ENCODE assay signal across 1 cellular context in genomic region chr11:19953342-19953741, GRCh38.
TF ChIP-seq lines count a peak whose summit lies in the region.

No MANE protein-coding gene starts in this region.

TF ChIP-seq in HepG2, 621 proteins besides CTCF, POLR2A, EP300 and RAD21 (continued from another document):
- TF ChIP-seq, protein P1, sequence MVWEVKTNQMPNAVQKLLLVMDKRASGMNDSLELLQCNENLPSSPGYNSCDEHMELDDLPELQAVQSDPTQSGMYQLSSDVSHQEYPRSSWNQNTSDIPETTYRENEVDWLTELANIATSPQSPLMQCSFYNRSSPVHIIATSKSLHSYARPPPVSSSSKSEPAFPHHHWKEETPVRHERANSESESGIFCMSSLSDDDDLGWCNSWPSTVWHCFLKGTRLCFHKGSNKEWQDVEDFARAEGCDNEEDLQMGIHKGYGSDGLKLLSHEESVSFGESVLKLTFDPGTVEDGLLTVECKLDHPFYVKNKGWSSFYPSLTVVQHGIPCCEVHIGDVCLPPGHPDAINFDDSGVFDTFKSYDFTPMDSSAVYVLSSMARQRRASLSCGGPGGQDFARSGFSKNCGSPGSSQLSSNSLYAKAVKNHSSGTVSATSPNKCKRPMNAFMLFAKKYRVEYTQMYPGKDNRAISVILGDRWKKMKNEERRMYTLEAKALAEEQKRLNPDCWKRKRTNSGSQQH (CRISPR knock-in tag; IDR thresholded peaks at IDR 0.05; ENCODE audit: low read depth), result no peak
- TF ChIP-seq ERF (CRISPR knock-in tag; IDR thresholded peaks at IDR 0.05), result 0 out of 2 replicates have a peak, but pooled peaks have one; percentile 0
- TF ChIP-seq, protein P2, sequence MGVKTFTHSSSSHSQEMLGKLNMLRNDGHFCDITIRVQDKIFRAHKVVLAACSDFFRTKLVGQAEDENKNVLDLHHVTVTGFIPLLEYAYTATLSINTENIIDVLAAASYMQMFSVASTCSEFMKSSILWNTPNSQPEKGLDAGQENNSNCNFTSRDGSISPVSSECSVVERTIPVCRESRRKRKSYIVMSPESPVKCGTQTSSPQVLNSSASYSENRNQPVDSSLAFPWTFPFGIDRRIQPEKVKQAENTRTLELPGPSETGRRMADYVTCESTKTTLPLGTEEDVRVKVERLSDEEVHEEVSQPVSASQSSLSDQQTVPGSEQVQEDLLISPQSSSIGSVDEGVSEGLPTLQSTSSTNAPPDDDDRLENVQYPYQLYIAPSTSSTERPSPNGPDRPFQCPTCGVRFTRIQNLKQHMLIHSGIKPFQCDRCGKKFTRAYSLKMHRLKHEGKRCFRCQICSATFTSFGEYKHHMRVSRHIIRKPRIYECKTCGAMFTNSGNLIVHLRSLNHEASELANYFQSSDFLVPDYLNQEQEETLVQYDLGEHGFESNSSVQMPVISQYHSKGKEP (CRISPR knock-in tag; IDR thresholded peaks at IDR 0.05), result no peak
- TF ChIP-seq, protein P3, sequence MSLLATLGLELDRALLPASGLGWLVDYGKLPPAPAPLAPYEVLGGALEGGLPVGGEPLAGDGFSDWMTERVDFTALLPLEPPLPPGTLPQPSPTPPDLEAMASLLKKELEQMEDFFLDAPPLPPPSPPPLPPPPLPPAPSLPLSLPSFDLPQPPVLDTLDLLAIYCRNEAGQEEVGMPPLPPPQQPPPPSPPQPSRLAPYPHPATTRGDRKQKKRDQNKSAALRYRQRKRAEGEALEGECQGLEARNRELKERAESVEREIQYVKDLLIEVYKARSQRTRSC (CRISPR knock-in tag; IDR thresholded peaks at IDR 0.05; ENCODE audit: low read depth), result no peak
- peak; percentile 8; the same call in 1 of the 2 replicates for TF ChIP-seq WIZ (CRISPR knock-in tag; IDR thresholded peaks at IDR 0.05)
- no peak for TF ChIP-seq ETV6 (CRISPR knock-in tag; conservative IDR thresholded peaks at IDR 0.05)
- no peak for TF ChIP-seq ZNF446 (CRISPR knock-in tag; IDR thresholded peaks at IDR 0.05)
- 0 out of 2 replicates have a peak, but pooled peaks have one; percentile 25 for TF ChIP-seq ZNF546 (CRISPR knock-in tag; conservative IDR thresholded peaks at IDR 0.05)
- 0 out of 2 replicates have a peak, but pooled peaks have one; percentile 17 for TF ChIP-seq SNAPC2 (CRISPR knock-in tag; IDR thresholded peaks at IDR 0.05)
- TF ChIP-seq GTF2F1 (IDR thresholded peaks at IDR 0.05; ENCODE audit: low read length), result no peak
- no peak for TF ChIP-seq U2AF1 (optimal IDR thresholded peaks at IDR 0.05; ENCODE audit: low read depth, low read length)
- TF ChIP-seq DMAP1 (CRISPR knock-in tag; IDR thresholded peaks at IDR 0.05), result 0 out of 2 replicates have a peak, but pooled peaks have one; percentile 17
- TF ChIP-seq, protein P4, sequence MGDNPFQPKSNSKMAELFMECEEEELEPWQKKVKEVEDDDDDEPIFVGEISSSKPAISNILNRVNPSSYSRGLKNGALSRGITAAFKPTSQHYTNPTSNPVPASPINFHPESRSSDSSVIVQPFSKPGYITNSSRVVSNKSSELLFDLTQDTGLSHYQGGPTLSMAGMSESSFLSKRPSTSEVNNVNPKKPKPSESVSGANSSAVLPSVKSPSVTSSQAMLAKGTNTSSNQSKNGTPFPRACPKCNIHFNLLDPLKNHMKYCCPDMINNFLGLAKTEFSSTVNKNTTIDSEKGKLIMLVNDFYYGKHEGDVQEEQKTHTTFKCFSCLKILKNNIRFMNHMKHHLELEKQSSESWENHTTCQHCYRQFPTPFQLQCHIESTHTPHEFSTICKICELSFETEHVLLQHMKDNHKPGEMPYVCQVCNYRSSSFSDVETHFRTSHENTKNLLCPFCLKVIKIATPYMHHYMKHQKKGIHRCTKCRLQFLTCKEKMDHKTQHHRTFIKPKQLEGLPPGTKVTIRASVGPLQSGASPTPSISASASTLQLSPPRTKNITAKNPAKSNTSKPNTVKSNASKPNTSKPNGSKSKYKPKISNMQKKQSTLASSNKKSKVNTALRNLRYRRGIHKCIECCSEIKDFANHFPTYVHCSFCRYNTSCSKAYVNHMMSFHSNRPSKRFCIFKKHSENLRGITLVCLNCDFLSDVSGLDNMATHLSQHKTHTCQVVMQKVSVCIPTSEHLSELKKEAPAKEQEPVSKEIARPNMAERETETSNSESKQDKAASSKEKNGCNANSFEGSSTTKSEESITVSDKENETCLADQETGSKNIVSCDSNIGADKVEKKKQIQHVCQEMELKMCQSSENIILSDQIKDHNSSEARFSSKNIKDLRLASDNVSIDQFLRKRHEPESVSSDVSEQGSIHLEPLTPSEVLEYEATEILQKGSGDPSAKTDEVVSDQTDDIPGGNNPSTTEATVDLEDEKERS (CRISPR knock-in tag; IDR thresholded peaks at IDR 0.05), result no peak
- peak; percentile 48; the same call in 1 of the 2 replicates for TF ChIP-seq ZNF605 (CRISPR knock-in tag; IDR thresholded peaks at IDR 0.05)
- no peak for TF ChIP-seq E2F1 (CRISPR knock-in tag; IDR thresholded peaks at IDR 0.05)
- TF ChIP-seq ZNF20 (CRISPR knock-in tag; IDR thresholded peaks at IDR 0.05), result no peak
- TF ChIP-seq MAX (IDR thresholded peaks at IDR 0.05), result no peak
- TF ChIP-seq NRL (CRISPR knock-in tag; IDR thresholded peaks at IDR 0.05; ENCODE audit: borderline replicate concordance), result no peak
- 0 out of 2 replicates have a peak, but pooled peaks have one; percentile 23 for TF ChIP-seq TRIM24 (CRISPR knock-in tag; IDR thresholded peaks at IDR 0.05)
- 0 out of 2 replicates have a peak, but pooled peaks have one; percentile 31 for TF ChIP-seq SP140L (CRISPR knock-in tag; IDR thresholded peaks at IDR 0.05; ENCODE audit: borderline replicate concordance)
- 0 out of 2 replicates have a peak, but pooled peaks have one; percentile 39 for TF ChIP-seq ZNF430 (CRISPR knock-in tag; IDR thresholded peaks at IDR 0.05)
- TF ChIP-seq ZNF34 (CRISPR knock-in tag; IDR thresholded peaks at IDR 0.05; ENCODE audit: borderline replicate concordance), result no peak
- TF ChIP-seq MTA1 (CRISPR knock-in tag; IDR thresholded peaks at IDR 0.05; ENCODE audit: borderline replicate concordance), result no peak
- TF ChIP-seq ZNF850 (CRISPR knock-in tag; conservative IDR thresholded peaks at IDR 0.05), result no peak
- TF ChIP-seq, protein P5, sequence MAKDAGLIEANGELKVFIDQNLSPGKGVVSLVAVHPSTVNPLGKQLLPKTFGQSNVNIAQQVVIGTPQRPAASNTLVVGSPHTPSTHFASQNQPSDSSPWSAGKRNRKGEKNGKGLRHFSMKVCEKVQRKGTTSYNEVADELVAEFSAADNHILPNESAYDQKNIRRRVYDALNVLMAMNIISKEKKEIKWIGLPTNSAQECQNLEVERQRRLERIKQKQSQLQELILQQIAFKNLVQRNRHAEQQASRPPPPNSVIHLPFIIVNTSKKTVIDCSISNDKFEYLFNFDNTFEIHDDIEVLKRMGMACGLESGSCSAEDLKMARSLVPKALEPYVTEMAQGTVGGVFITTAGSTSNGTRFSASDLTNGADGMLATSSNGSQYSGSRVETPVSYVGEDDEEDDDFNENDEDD (CRISPR knock-in tag; IDR thresholded peaks at IDR 0.05; ENCODE audit: borderline replicate concordance), result no peak
